ENCODE assay signal across 1 cellular context in the genomic region with DNA sequence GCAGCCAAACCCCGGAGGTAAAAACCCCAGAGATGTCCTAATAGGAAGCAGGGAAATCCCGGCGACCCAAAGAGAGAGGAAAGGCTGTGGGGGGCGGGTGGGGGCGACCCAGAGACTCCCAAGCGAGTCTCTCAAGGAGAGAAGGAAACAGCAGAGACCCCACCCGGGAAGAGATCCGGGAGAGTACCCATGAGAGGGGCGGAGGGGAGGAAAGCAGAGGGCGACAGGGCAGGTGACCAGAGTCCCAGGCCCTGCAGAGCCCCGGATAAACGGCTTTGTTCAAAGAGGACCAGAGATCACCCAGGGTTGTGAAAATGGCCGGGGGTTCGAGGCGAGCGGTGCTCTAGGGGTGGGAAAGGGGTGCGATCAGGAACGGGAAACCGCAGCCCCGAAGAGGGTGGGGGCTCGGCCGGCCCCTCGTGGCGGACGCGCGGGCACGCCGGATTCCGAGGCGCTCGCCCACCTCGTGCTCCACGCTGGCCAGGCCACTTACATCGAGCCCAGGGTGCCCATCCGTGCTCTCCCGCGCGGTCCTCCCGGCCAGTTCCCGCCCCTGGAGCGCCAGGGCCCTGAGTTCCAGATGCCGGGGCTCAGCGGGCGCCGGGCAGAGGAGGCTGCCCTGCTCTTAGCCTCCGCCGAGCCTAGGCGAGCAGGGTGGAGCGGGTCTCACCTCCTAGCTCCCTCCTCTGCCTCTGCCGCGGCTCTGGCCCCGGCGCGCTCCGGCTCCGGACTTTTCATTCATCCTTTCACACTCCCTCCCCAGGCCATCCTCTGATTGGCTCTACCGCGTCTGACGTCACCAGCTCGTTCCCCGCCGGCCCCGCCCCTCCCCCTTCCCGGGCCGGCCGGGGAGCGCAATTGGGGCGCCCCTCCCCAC.
TF ChIP-seq lines count a peak whose summit lies in the region.

No MANE protein-coding gene starts in this region.

TF ChIP-seq in GM12878, 131 proteins besides CTCF, POLR2A, EP300 and RAD21 (continued from another document and continues in another):
- TF ChIP-seq IRF3 (IDR thresholded peaks at IDR 0.05) (no peak), NR2C2 (IDR thresholded peaks at IDR 0.05; ENCODE audit: borderline replicate concordance, control insufficient read depth, insufficient read length, low read depth) (no peak), CREM (IDR thresholded peaks at IDR 0.05; ENCODE audit: low read depth) (peak; percentile 69), MYC (IDR thresholded peaks at IDR 0.05; ENCODE audit: insufficient read depth, insufficient read length, insufficient replicate concordance, low read length, severe bottlenecking) (no peak), ZNF24 (IDR thresholded peaks at IDR 0.05) (no peak), SMARCA5 (IDR thresholded peaks at IDR 0.05) (0 out of 2 replicates have a peak, but pooled peaks have one; percentile 32), SIN3A (IDR thresholded peaks at IDR 0.05; ENCODE audit: low read depth, low read length) (no peak), JUND (IDR thresholded peaks at IDR 0.05; ENCODE audit: low read depth, low read length) (no peak), MLLT1 (IDR thresholded peaks at IDR 0.05) (no peak), ZBTB40 (IDR thresholded peaks at IDR 0.05; ENCODE audit: borderline replicate concordance) (no peak), SP1 (IDR thresholded peaks at IDR 0.05; ENCODE audit: low read depth, low read length) (peak; percentile 94), CEBPB (IDR thresholded peaks at IDR 0.05; ENCODE audit: borderline replicate concordance in 1 of 2, low read depth in 2 of 2, low read length in 2 of 2) (no peak), NR2C1 (IDR thresholded peaks at IDR 0.05) (no peak), BMI1 (IDR thresholded peaks at IDR 0.05; ENCODE audit: borderline replicate concordance) (no peak), NRF1 (conservative IDR thresholded peaks at IDR 0.05; ENCODE audit: low read depth, low read length) (no peak), HDGF (IDR thresholded peaks at IDR 0.05) (no peak), MXI1 (IDR thresholded peaks at IDR 0.05; ENCODE audit: low read depth, low read length) (no peak), ZNF217 (IDR thresholded peaks at IDR 0.05) (no peak), CBFB (IDR thresholded peaks at IDR 0.05; ENCODE audit: low read depth) (no peak; the same call in 1 of the 2 replicates), PRDM15 (CRISPR knock-in tag; IDR thresholded peaks at IDR 0.05) (no peak), CREB1 (IDR thresholded peaks at IDR 0.05; ENCODE audit: low read depth) (peak; percentile 89), NFYA (IDR thresholded peaks at IDR 0.05; ENCODE audit: borderline replicate concordance, low read depth, low read length) (no peak), ESRRA (IDR thresholded peaks at IDR 0.05; ENCODE audit: low read length) (no peak; the same call in 1 of the 2 replicates), MAX (IDR thresholded peaks at IDR 0.05; ENCODE audit: low read depth, low read length) (0 out of 2 replicates have a peak, but pooled peaks have one; percentile 33), NFIC (IDR thresholded peaks at IDR 0.05; ENCODE audit: low read depth, low read length) (no peak), NBN (IDR thresholded peaks at IDR 0.05) (peak; percentile 68), ZBTB4 (CRISPR knock-in tag; IDR thresholded peaks at IDR 0.05) (no peak), RELA (IDR thresholded peaks at IDR 0.05; ENCODE audit: borderline replicate concordance, partially characterized antibody) (no peak), WRNIP1 (IDR thresholded peaks at IDR 0.05; ENCODE audit: borderline replicate concordance, low read depth, low read length) (no peak)
- TF ChIP-seq, protein P1, sequence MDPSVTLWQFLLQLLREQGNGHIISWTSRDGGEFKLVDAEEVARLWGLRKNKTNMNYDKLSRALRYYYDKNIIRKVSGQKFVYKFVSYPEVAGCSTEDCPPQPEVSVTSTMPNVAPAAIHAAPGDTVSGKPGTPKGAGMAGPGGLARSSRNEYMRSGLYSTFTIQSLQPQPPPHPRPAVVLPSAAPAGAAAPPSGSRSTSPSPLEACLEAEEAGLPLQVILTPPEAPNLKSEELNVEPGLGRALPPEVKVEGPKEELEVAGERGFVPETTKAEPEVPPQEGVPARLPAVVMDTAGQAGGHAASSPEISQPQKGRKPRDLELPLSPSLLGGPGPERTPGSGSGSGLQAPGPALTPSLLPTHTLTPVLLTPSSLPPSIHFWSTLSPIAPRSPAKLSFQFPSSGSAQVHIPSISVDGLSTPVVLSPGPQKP (IDR thresholded peaks at IDR 0.05; ENCODE audit: low read depth, low read length), result no peak
- TF ChIP-seq, protein P2, sequence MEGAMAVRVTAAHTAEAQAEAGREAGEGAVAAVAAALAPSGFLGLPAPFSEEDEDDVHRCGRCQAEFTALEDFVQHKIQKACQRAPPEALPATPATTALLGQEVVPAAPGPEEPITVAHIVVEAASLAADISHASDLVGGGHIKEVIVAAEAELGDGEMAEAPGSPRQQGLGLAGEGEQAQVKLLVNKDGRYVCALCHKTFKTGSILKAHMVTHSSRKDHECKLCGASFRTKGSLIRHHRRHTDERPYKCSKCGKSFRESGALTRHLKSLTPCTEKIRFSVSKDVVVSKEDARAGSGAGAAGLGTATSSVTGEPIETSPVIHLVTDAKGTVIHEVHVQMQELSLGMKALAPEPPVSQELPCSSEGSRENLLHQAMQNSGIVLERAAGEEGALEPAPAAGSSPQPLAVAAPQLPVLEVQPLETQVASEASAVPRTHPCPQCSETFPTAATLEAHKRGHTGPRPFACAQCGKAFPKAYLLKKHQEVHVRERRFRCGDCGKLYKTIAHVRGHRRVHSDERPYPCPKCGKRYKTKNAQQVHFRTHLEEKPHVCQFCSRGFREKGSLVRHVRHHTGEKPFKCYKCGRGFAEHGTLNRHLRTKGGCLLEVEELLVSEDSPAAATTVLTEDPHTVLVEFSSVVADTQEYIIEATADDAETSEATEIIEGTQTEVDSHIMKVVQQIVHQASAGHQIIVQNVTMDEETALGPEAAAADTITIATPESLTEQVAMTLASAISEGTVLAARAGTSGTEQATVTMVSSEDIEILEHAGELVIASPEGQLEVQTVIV (IDR thresholded peaks at IDR 0.05; ENCODE audit: borderline replicate concordance, partially characterized antibody), result no peak
- TF ChIP-seq, protein P3, sequence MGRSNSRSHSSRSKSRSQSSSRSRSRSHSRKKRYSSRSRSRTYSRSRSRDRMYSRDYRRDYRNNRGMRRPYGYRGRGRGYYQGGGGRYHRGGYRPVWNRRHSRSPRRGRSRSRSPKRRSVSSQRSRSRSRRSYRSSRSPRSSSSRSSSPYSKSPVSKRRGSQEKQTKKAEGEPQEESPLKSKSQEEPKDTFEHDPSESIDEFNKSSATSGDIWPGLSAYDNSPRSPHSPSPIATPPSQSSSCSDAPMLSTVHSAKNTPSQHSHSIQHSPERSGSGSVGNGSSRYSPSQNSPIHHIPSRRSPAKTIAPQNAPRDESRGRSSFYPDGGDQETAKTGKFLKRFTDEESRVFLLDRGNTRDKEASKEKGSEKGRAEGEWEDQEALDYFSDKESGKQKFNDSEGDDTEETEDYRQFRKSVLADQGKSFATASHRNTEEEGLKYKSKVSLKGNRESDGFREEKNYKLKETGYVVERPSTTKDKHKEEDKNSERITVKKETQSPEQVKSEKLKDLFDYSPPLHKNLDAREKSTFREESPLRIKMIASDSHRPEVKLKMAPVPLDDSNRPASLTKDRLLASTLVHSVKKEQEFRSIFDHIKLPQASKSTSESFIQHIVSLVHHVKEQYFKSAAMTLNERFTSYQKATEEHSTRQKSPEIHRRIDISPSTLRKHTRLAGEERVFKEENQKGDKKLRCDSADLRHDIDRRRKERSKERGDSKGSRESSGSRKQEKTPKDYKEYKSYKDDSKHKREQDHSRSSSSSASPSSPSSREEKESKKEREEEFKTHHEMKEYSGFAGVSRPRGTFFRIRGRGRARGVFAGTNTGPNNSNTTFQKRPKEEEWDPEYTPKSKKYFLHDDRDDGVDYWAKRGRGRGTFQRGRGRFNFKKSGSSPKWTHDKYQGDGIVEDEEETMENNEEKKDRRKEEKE (IDR thresholded peaks at IDR 0.05), result no peak
